In genomic region chr5:36414869-36415282, GRCh38 we compare ENCODE assay signal across 9 cellular contexts.
DNase-seq lines count a peak whose midpoint lies in the region; ATAC-seq, FAIRE-seq and TF ChIP-seq lines count a peak whose summit lies in the region.
"Had no signal": no experiment of that assay in that cellular context is flagged by ENCODE, and none has a peak within 500 bp of the region (broad histone marks: within the 10 kb centered on the region; RNA-seq: fewer than 3 reads in every experiment).

No MANE protein-coding gene starts in this region.

- TF ChIP-seq CTCF in neural cell (IDR thresholded peaks at IDR 0.05; ENCODE audit: poor library complexity, severe bottlenecking) = peak; percentile 77

- FAIRE-seq in endometrium (lab: Jason Lieb, UNC) = peak; percentile 91

- no peak overlapping the region for H3K4me3 Mint-ChIP-seq in activated CD4-positive, alpha-beta memory T cell treated with anti-CD3 and anti-CD28 coated beads, Interleukin-2, amount 10 ng/mL, durations not matched to agents 7 days and 5 days
- H3K4me3 Mint-ChIP-seq: CD4-positive, CD25-positive, alpha-beta regulatory T cell had no signal

- peak; percentile 84 for TF ChIP-seq RAD21 in neural cell (conservative IDR thresholded peaks at IDR 0.05)

- H4K20me1 ChIP-seq in neural cell (ENCODE audit: insufficient read depth) = no peaks in the 10 kb centered on the region

- no peaks in the 10 kb centered on the region for H3K9me2 ChIP-seq in neural cell (ENCODE audit: insufficient read depth, low read length)

- CTCF ChIA-PET in activated CD4-positive, alpha-beta memory T cell treated with anti-CD3 and anti-CD28 coated beads, Interleukin-2, amount 10 ng/mL, durations not matched to agents 7 days and 5 days (lab: Charles Lee) = interaction anchor here (1.1 to 4.3 kb wide), 4 partner anchors 24 to 275 kb away, joined by 3 to 36 read pairs (median 4); no protein-coding TSS in a partner anchor

- DNase-seq in NCI-H1436 (lab: John Stamatoyannopoulos, UW) (peak; percentile 1), NCI-H1436 treated with DMSO at 0.1 percent for 48 hours (lab: John Stamatoyannopoulos, UW) (no peak), NCI-H748 (lab: John Stamatoyannopoulos, UW; ENCODE audit: unreplicated experiment) (peak; percentile 53), NCI-H128 (lab: John Stamatoyannopoulos, UW; ENCODE audit: unreplicated experiment) (no peak)
- DNase-seq in activated CD4-positive, alpha-beta memory T cell treated with anti-CD3 and anti-CD28 coated beads, Interleukin-2, amount 10 ng/mL, durations not matched to agents 7 days and 5 days = no peak

- peaks cover 6% of the 10 kb centered on the region for H3K27me3 Mint-ChIP-seq in activated CD4-positive, alpha-beta memory T cell treated with anti-CD3 and anti-CD28 coated beads, Interleukin-2, amount 10 ng/mL, durations not matched to agents 7 days and 5 days

- peaks cover 6% of the 10 kb centered on the region for H3K4me1 Mint-ChIP-seq in activated CD4-positive, alpha-beta memory T cell treated with anti-CD3 and anti-CD28 coated beads, Interleukin-2, amount 10 ng/mL, durations not matched to agents 7 days and 5 days

- no peaks in the 10 kb centered on the region for H3F3A ChIP-seq in neural cell (ENCODE audit: insufficient read depth, low read length, poor library complexity, severe bottlenecking)

- no peak overlapping the region for H3K9ac ChIP-seq in neural cell (ENCODE audit: low read length)

- H3K4me3 ChIP-seq in neural cell (ENCODE audit: low read length) = no peak overlapping the region

- H3K36me3 Mint-ChIP-seq in activated CD4-positive, alpha-beta memory T cell treated with anti-CD3 and anti-CD28 coated beads, Interleukin-2, amount 10 ng/mL, durations not matched to agents 7 days and 5 days (ENCODE audit: low read depth) = no peaks in the 10 kb centered on the region
- H3K36me3 Mint-ChIP-seq: CD4-positive, CD25-positive, alpha-beta regulatory T cell had no signal

- no peaks in the 10 kb centered on the region for H3K9me3 Mint-ChIP-seq in activated CD4-positive, alpha-beta memory T cell treated with anti-CD3 and anti-CD28 coated beads, Interleukin-2, amount 10 ng/mL, durations not matched to agents 7 days and 5 days

- H3K27ac ChIP-seq in neural cell (ENCODE audit: low read length) = no peak overlapping the region

- H3K9me3 ChIP-seq in neural cell (ENCODE audit: low read length) = no peaks in the 10 kb centered on the region

- no peaks in the 10 kb centered on the region for H3K79me2 ChIP-seq in neural cell (replicated peaks; ENCODE audit: insufficient read depth, low read length)

- no peak overlapping the region for H3K4me2 ChIP-seq in neural cell (ENCODE audit: low read length)

- POLR2A ChIA-PET in activated CD4-positive, alpha-beta memory T cell treated with anti-CD3 and anti-CD28 coated beads, Interleukin-2, amount 10 ng/mL, durations not matched to agents 7 days and 5 days (lab: Charles Lee) = no interaction called here

- TF ChIP-seq EP300 in neural cell (conservative IDR thresholded peaks at IDR 0.05; ENCODE audit: poor library complexity, severe bottlenecking) = no peak

- ATAC-seq in HG03565 (IDR thresholded peaks at IDR 0.05; ENCODE audit: unreplicated experiment) = no peak

- H2AFZ ChIP-seq in neural cell (ENCODE audit: low read depth, low read length) = no peak overlapping the region

- H3K36me3 ChIP-seq in neural cell (ENCODE audit: insufficient read depth, low read length) = no peaks in the 10 kb centered on the region

- no peaks in the 10 kb centered on the region for H3K27me3 ChIP-seq in neural cell (ENCODE audit: insufficient read depth, low read depth, low read length)

- H3K27ac Mint-ChIP-seq in activated CD4-positive, alpha-beta memory T cell treated with anti-CD3 and anti-CD28 coated beads, Interleukin-2, amount 10 ng/mL, durations not matched to agents 7 days and 5 days = no peak overlapping the region
- H3K27ac Mint-ChIP-seq: CD4-positive, CD25-positive, alpha-beta regulatory T cell had no signal

TF ChIP-seq in neural cell, 6 proteins besides CTCF, POLR2A, EP300 and RAD21:
- TF ChIP-seq EZH2 (IDR thresholded peaks at IDR 0.05; ENCODE audit: borderline replicate concordance, insufficient read depth, low read length, poor library complexity, severe bottlenecking) = no peak
- TF ChIP-seq SMC3 (conservative IDR thresholded peaks at IDR 0.05; ENCODE audit: poor library complexity) = peak; percentile 80

Comparison
In these comparisons a context has a peak if more than half of its experiments do, and no peak if none do; other contexts are left out.
1. DNase-seq: peak in NCI-H1436 (single experiment) and NCI-H748 (single experiment); none in NCI-H1436 treated with DMSO at 0.1 percent for 48 hours (single experiment), NCI-H128 (single experiment) and activated CD4-positive, alpha-beta memory T cell treated with anti-CD3 and anti-CD28 coated beads, Interleukin-2, amount 10 ng/mL, durations not matched to agents 7 days and 5 days (single experiment).